In genomic region chr3:10136426-10137005, GRCh38 we compare ENCODE assay signal across 34 cellular contexts. TPM values are rescaled to one million over a fixed set of nuclear protein-coding genes. Genes with fewer than 3 reads are reported as not detected.
"Had no signal": no experiment of that assay in that cellular context is flagged by ENCODE, and none has a peak within 500 bp of the region (broad histone marks: within the 10 kb centered on the region; RNA-seq: fewer than 3 reads in every experiment).

No MANE protein-coding gene starts in this region.

- H3K79me2 ChIP-seq: hepatocyte had no signal

- H3K27me3 ChIP-seq: hepatocyte, pancreas, sigmoid colon, spleen, suprapubic skin, tibial artery, uterus had no signal

- H3K4me2 ChIP-seq: hepatocyte had no signal

- H3K36me3 Mint-ChIP-seq: memory B cell; naive thymus-derived CD8-positive, alpha-beta T cell; type B pancreatic cell had no signal

- ATAC-seq: naive thymus-derived CD8-positive, alpha-beta T cell; pancreas; right cardiac atrium; stimulated activated effector memory CD8-positive, alpha-beta T cell treated with anti-CD3 and anti-CD28 coated beads, Interleukin-12 subunit alpha, Interleukin-12 subunit beta, amount 100 ng/mL, for 72 hours had no signal

- DNase-seq: islet precursor cell; left ventricle myocardium inferior; midbrain; naive thymus-derived CD8-positive, alpha-beta T cell; nucleus accumbens; posterior cingulate gyrus; retina; sigmoid colon; small intestine; spleen; stimulated activated CD4-positive, alpha-beta T cell treated with anti-CD3 and anti-CD28 coated beads, Interleukin-4, amount 100 ng/mL, for 24 hours; stimulated activated naive CD4-positive, alpha-beta T cell; tibial artery; uterus had no signal

- H3K4me3 ChIP-seq: hepatocyte, left ventricle myocardium inferior, pancreas, prostate gland, sigmoid colon, spleen, suprapubic skin, thoracic aorta, tibial artery, uterus had no signal

- H3K4me3 Mint-ChIP-seq: memory B cell; naive thymus-derived CD8-positive, alpha-beta T cell; nephron; neural crest cell; stimulated activated effector memory CD8-positive, alpha-beta T cell treated with anti-CD3 and anti-CD28 coated beads, Interleukin-12 subunit alpha, Interleukin-12 subunit beta, amount 100 ng/mL, for 72 hours; stimulated activated naive CD8-positive, alpha-beta T cell treated with anti-CD3 and anti-CD28 coated beads, Interleukin-15, Interleukin-2, amounts not matched to agents 100 ng/mL and 50 ng/mL, for 24 hours had no signal

- H3K36me3 ChIP-seq: left ventricle myocardium inferior, pancreas, prostate gland, sigmoid colon, spleen, suprapubic skin, thoracic aorta, tibial artery, uterus had no signal

- H3K27ac ChIP-seq: hepatocyte, left ventricle myocardium inferior, pancreas, prostate gland, sigmoid colon, spleen, suprapubic skin, thoracic aorta, tibial artery, uterus had no signal

- H3K4me1 Mint-ChIP-seq: memory B cell; nephron; stimulated activated effector memory CD8-positive, alpha-beta T cell treated with anti-CD3 and anti-CD28 coated beads, Interleukin-12 subunit alpha, Interleukin-12 subunit beta, amount 100 ng/mL, for 72 hours had no signal

- H3K4me1 ChIP-seq: left ventricle myocardium inferior, pancreas, prostate gland, suprapubic skin, tibial artery, uterus had no signal

- H3K9me3 ChIP-seq: left ventricle myocardium inferior, pancreas, prostate gland, sigmoid colon, spleen, suprapubic skin, thoracic aorta, tibial artery, uterus had no signal

- H3K27ac Mint-ChIP-seq: memory B cell; nephron; stimulated activated effector memory CD8-positive, alpha-beta T cell treated with anti-CD3 and anti-CD28 coated beads, Interleukin-12 subunit alpha, Interleukin-12 subunit beta, amount 100 ng/mL, for 72 hours; stimulated activated naive CD8-positive, alpha-beta T cell treated with anti-CD3 and anti-CD28 coated beads, Interleukin-15, Interleukin-2, amounts not matched to agents 100 ng/mL and 50 ng/mL, for 24 hours had no signal

- H3K9me3 Mint-ChIP-seq: memory B cell; naive thymus-derived CD8-positive, alpha-beta T cell; nephron; neural crest cell; stimulated activated effector memory CD8-positive, alpha-beta T cell treated with anti-CD3 and anti-CD28 coated beads, Interleukin-12 subunit alpha, Interleukin-12 subunit beta, amount 100 ng/mL, for 72 hours; stimulated activated naive CD8-positive, alpha-beta T cell treated with anti-CD3 and anti-CD28 coated beads, Interleukin-15, Interleukin-2, amounts not matched to agents 100 ng/mL and 50 ng/mL, for 24 hours; type B pancreatic cell had no signal

- H2AFZ ChIP-seq: hepatocyte had no signal

- H3K27me3 Mint-ChIP-seq: memory B cell; naive thymus-derived CD8-positive, alpha-beta T cell; stimulated activated naive CD8-positive, alpha-beta T cell treated with anti-CD3 and anti-CD28 coated beads, Interleukin-15, Interleukin-2, amounts not matched to agents 100 ng/mL and 50 ng/mL, for 24 hours; type B pancreatic cell had no signal

RNA-seq across cellular contexts. Expression of gene FANCD2OS, which starts 28.5 kb away (rescaled TPM):
- total RNA-seq: hepatocyte; kidney epithelial cell; left ventricle myocardium inferior; lower leg skin; lung microvascular endothelial cell; mesenteric fat pad; mucosa of gallbladder; naive thymus-derived CD8-positive, alpha-beta T cell; neural crest cell; osteoblast; pancreas; right cardiac atrium; sigmoid colon; spleen; subcutaneous adipose tissue; suprapubic skin; thoracic aorta; ureter; uterus had no signal
- polyA plus RNA-seq: hepatocyte; naive thymus-derived CD8-positive, alpha-beta T cell; pancreas; right cardiac atrium; sigmoid colon; small intestine; spleen had no signal
